In the genomic region with DNA sequence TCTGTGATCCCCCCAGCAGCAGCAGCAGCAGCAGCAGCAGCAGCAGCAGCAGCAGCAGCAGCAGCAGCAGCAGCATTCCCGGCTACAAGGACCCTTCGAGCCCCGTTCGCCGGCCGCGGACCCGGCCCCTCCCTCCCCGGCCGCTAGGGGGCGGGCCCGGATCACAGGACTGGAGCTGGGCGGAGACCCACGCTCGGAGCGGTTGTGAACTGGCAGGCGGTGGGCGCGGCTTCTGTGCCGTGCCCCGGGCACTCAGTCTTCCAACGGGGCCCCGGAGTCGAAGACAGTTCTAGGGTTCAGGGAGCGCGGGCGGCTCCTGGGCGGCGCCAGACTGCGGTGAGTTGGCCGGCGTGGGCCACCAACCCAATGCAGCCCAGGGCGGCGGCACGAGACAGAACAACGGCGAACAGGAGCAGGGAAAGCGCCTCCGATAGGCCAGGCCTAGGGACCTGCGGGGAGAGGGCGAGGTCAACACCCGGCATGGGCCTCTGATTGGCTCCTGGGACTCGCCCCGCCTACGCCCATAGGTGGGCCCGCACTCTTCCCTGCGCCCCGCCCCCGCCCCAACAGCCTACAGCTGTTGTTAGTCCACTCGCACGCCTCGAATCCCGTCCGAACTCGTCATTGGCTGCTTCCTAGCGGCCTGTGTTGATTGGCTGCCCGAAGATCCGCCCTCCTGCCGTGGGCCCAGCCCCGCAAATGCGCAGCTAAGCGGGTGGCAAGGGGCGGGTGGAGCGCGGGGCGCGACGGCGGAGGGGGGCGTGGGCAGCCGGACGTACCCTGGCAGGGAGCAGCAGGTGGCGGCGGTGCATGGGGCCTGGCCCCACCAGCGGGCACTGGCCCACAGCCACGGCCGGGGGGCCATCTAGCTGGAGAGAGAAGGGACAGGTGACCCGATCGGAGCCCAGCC, we compare ENCODE assay signal across 8 cellular contexts. TPM values are rescaled to one million over a fixed set of nuclear protein-coding genes. Genes with fewer than 3 reads are reported as not detected.
DNase-seq lines count a peak whose midpoint lies in the region; ATAC-seq and TF ChIP-seq lines count a peak whose summit lies in the region.

No MANE protein-coding gene starts in this region.

- H3K4me1 ChIP-seq in CD8-positive, alpha-beta memory T cell (ENCODE audit: insufficient read depth, low read length): no peaks in the 10 kb centered on the region

- ATAC-seq in GM19468 (IDR thresholded peaks at IDR 0.05; ENCODE audit: extremely low read depth, unreplicated experiment): peak; percentile 33

- peaks cover 7 to 29% (median 12%) of the 10 kb centered on the region in 3 donors for H3K4me1 Mint-ChIP-seq in CD8-positive, alpha-beta memory T cell
- peaks cover 9% of the 10 kb centered on the region for H3K4me1 Mint-ChIP-seq in endothelial cell (ENCODE audit: unreplicated experiment)
- H3K4me1 Mint-ChIP-seq in mesothelial cell of epicardium: peaks cover 17% of the 10 kb centered on the region

- H3K9me3 Mint-ChIP-seq in CD8-positive, alpha-beta memory T cell: no peaks in the 10 kb centered on the region
- H3K9me3 Mint-ChIP-seq in endothelial cell (ENCODE audit: unreplicated experiment) (no peaks in the 10 kb centered on the region), mesothelial cell of epicardium (no peaks in the 10 kb centered on the region)

- H3K36me3 ChIP-seq in CD8-positive, alpha-beta memory T cell (ENCODE audit: insufficient read depth, low read length): no peaks in the 10 kb centered on the region

- H3K27ac Mint-ChIP-seq in CD8-positive, alpha-beta memory T cell: peak overlapping the region; percentile 74 to 100 (median 94)
- H3K27ac Mint-ChIP-seq in endothelial cell (ENCODE audit: unreplicated experiment) (peak overlapping the region; percentile 54), mesothelial cell of epicardium (peak overlapping the region; percentile 98)

- POLR2A ChIA-PET in CD8-positive, alpha-beta memory T cell (lab: Charles Lee): interaction anchor here (0.6 to 4.2 kb wide), 11 partner anchors 9 to 593 kb away, joined by 3 to 36 read pairs (median 4); a partner anchor contains a TSS

- no peaks in the 10 kb centered on the region for H3K27me3 ChIP-seq in CD8-positive, alpha-beta memory T cell (ENCODE audit: insufficient read depth, low read length, poor library complexity, severe bottlenecking)

- H3K4me3 ChIP-seq in CD8-positive, alpha-beta memory T cell (ENCODE audit: low read length): peak overlapping the region; percentile 84

- TF ChIP-seq CTCF in endothelial cell (IDR thresholded peaks at IDR 0.05; ENCODE audit: unreplicated experiment) (peak; percentile 99), mesothelial cell of epicardium (IDR thresholded peaks at IDR 0.05; ENCODE audit: unreplicated experiment) (peak; percentile 100)

- H3K27me3 Mint-ChIP-seq in CD8-positive, alpha-beta memory T cell: peaks cover 2 to 4% of the 10 kb centered on the region in 2 donors
- H3K27me3 Mint-ChIP-seq in endothelial cell (ENCODE audit: unreplicated experiment): peaks cover 29% of the 10 kb centered on the region
- H3K27me3 Mint-ChIP-seq in mesothelial cell of epicardium (ENCODE audit: low read depth): no peaks in the 10 kb centered on the region

- peak; percentile 87 to 92 (median 90) for DNase-seq in CD8-positive, alpha-beta memory T cell
- peak; percentile 79 for DNase-seq in HT1080 (ENCODE audit: low read depth)
- DNase-seq in NOMO-1 treated with DMSO at 0.1 percent for 48 hours (lab: John Stamatoyannopoulos, UW; ENCODE audit: unreplicated experiment): peak; percentile 88
- peak; percentile 62 for DNase-seq in activated CD8-positive, alpha-beta memory T cell treated with anti-CD3 and anti-CD28 coated beads, Interleukin-2, amount 50 U/mL, for 24 hours (ENCODE audit: extremely low read depth)
- peak; percentile 96 for DNase-seq in endothelial cell (ENCODE audit: low spot score)
- DNase-seq in mesothelial cell of epicardium (ENCODE audit: low spot score in 2 of 2, unreplicated experiment in 2 of 2): peak; percentile 90 to 98
- DNase-seq in stimulated activated CD8-positive, alpha-beta memory T cell treated with anti-CD3 and anti-CD28 coated beads, Interleukin-15, amount 100 ng/mL, for 4 hours (ENCODE audit: low read depth in 2 of 2): peak; percentile 77 to 80

- CTCF ChIA-PET in CD8-positive, alpha-beta memory T cell (lab: Charles Lee): interaction anchor here (0.5 to 5.2 kb wide), 20 partner anchors 9 to 264 kb away, joined by 3 to 182 read pairs (median 6); a partner anchor contains a TSS

- peak overlapping the region; percentile 85 to 96 (median 87) for H3K4me3 Mint-ChIP-seq in CD8-positive, alpha-beta memory T cell
- H3K4me3 Mint-ChIP-seq in endothelial cell (ENCODE audit: unreplicated experiment) (peak overlapping the region; percentile 92), mesothelial cell of epicardium (peak overlapping the region; percentile 98)

- H3K9me3 ChIP-seq in CD8-positive, alpha-beta memory T cell (ENCODE audit: low read length): no peaks in the 10 kb centered on the region

- peaks cover 0 to 9% (median 0%) of the 10 kb centered on the region in 3 donors for H3K36me3 Mint-ChIP-seq in CD8-positive, alpha-beta memory T cell
- H3K36me3 Mint-ChIP-seq in endothelial cell (ENCODE audit: low read depth, unreplicated experiment) (peaks cover 21% of the 10 kb centered on the region), mesothelial cell of epicardium (peaks cover 4% of the 10 kb centered on the region)

- H3K27ac ChIP-seq in CD8-positive, alpha-beta memory T cell (ENCODE audit: low read depth, low read length): peak overlapping the region; percentile 75

RNA-seq across cellular contexts. Expression of a gene that starts 1.4 kb away (rescaled TPM):
- 1 to 10 TPM; 2.5 to 2.6 TPM for total RNA-seq in CD8-positive, alpha-beta memory T cell
- polyA plus RNA-seq in CD8-positive, alpha-beta memory T cell: 0.23 TPM
- 7.7 and 10.2 TPM in 2 replicates for total RNA-seq in HT1080 (2014; rRNA removed; shearing (Covaris generic))
- 14.2 and 18.3 TPM in 2 replicates for polyA plus RNA-seq in HT1080 (2015; cell fraction: cytosol; rRNA removed)
- polyA plus RNA-seq in HT1080 (2015; cell fraction: nucleus; rRNA removed): 21.5 and 28.7 TPM in 2 replicates
- 21.9 TPM for total RNA-seq in endothelial cell (ENCODE audit: unreplicated experiment)
- total RNA-seq in mesothelial cell of epicardium: 44.3 to 50.3 TPM (median 47.3 TPM) in 3 replicates

RNA-seq across cellular contexts. Expression of a gene that starts 11.8 kb away (rescaled TPM):
- 10 to 100 TPM; 27.1 to 28.2 TPM for total RNA-seq in CD8-positive, alpha-beta memory T cell
- polyA plus RNA-seq in CD8-positive, alpha-beta memory T cell: 1.6 TPM
- total RNA-seq in HT1080 (2014; rRNA removed; shearing (Covaris generic)): 7.0 and 10.1 TPM in 2 replicates
- polyA plus RNA-seq in HT1080 (2015; cell fraction: cytosol; rRNA removed): 7.2 and 7.9 TPM in 2 replicates
- 78.4 and 89.6 TPM in 2 replicates for polyA plus RNA-seq in HT1080 (2015; cell fraction: nucleus; rRNA removed)
- 80.3 TPM for total RNA-seq in endothelial cell (ENCODE audit: unreplicated experiment)
- total RNA-seq in mesothelial cell of epicardium: 126 to 130 TPM (median 127 TPM) in 3 replicates

RNA-seq across cellular contexts. Expression of a gene that starts 22.2 kb away (rescaled TPM):
- total RNA-seq in CD8-positive, alpha-beta memory T cell: 10 to 100 TPM; 57.6 to 62.9 TPM
- 25.6 TPM for polyA plus RNA-seq in CD8-positive, alpha-beta memory T cell
- total RNA-seq in HT1080 (2014; rRNA removed; shearing (Covaris generic)): 35.9 and 44.3 TPM in 2 replicates
- polyA plus RNA-seq in HT1080 (2015; cell fraction: cytosol; rRNA removed): 32.4 and 37.3 TPM in 2 replicates
- 53.4 and 65.4 TPM in 2 replicates for polyA plus RNA-seq in HT1080 (2015; cell fraction: nucleus; rRNA removed)
- total RNA-seq in endothelial cell (ENCODE audit: unreplicated experiment): 95.3 TPM
- total RNA-seq in mesothelial cell of epicardium: 109 to 120 TPM (median 116 TPM) in 3 replicates

RNA-seq across cellular contexts. Expression of a gene that starts 37.2 kb away (rescaled TPM):
- not detected for total RNA-seq in CD8-positive, alpha-beta memory T cell
- polyA plus RNA-seq in CD8-positive, alpha-beta memory T cell: not detected
- 0.07 and 0.37 TPM in 2 replicates for total RNA-seq in HT1080 (2014; rRNA removed; shearing (Covaris generic))
- 0.81 and 0.95 TPM in 2 replicates for polyA plus RNA-seq in HT1080 (2015; cell fraction: cytosol; rRNA removed)
- polyA plus RNA-seq in HT1080 (2015; cell fraction: nucleus; rRNA removed): 1.00 and 1.4 TPM in 2 replicates
- total RNA-seq in endothelial cell (ENCODE audit: unreplicated experiment): not detected
- not detected in 3 replicates for total RNA-seq in mesothelial cell of epicardium

RNA-seq across cellular contexts. Expression of a gene that starts 39.8 kb away (rescaled TPM):
- 10 to 100 TPM; 25.2 to 30.4 TPM for total RNA-seq in CD8-positive, alpha-beta memory T cell
- polyA plus RNA-seq in CD8-positive, alpha-beta memory T cell: 21.1 TPM
- 9.5 and 14.2 TPM in 2 replicates for total RNA-seq in HT1080 (2014; rRNA removed; shearing (Covaris generic))
- 11.0 and 12.5 TPM in 2 replicates for polyA plus RNA-seq in HT1080 (2015; cell fraction: cytosol; rRNA removed)
- 48.1 and 62.7 TPM in 2 replicates for polyA plus RNA-seq in HT1080 (2015; cell fraction: nucleus; rRNA removed)
- total RNA-seq in endothelial cell (ENCODE audit: unreplicated experiment) (29.9 TPM), mesothelial cell of epicardium (30.6 to 37.3 TPM (median 36.6 TPM) in 3 replicates)

Comparison
In these comparisons a context has a peak if more than half of its experiments do, and no peak if none do; other contexts are left out.
1. Peak in every context shown above with its lines: DNase-seq, ATAC-seq, H3K4me3 ChIP-seq and H3K27ac ChIP-seq.